In genomic region chr22:38133331-38133730, GRCh38 we compare ENCODE assay signal across 21 cellular contexts. TPM values are rescaled to one million over a fixed set of nuclear protein-coding genes. Genes with fewer than 3 reads are reported as not detected.
"Had no signal": no experiment of that assay in that cellular context is flagged by ENCODE, and none has a peak within 500 bp of the region (broad histone marks: within the 10 kb centered on the region; RNA-seq: fewer than 3 reads in every experiment).

No MANE protein-coding gene starts in this region.

- H3K9me3 ChIP-seq: esophagus squamous epithelium, gastroesophageal sphincter, thoracic aorta, transverse colon had no signal

- H3K4me1 Mint-ChIP-seq: naive B cell; nephron; stimulated activated naive B cell treated with anti-CD40 and anti-IgM and Interleukin-4, amounts not matched to agents 10 μg/mL and 1 μg/mL and 100 μg/mL, for 72 hours; stimulated activated naive CD8-positive, alpha-beta T cell treated with anti-CD3 and anti-CD28 coated beads, Interleukin-15, amount 100 ng/mL, for 72 hours had no signal

- H3K27ac Mint-ChIP-seq: naive B cell; nephron; stimulated activated naive B cell treated with anti-CD40 and anti-IgM and Interleukin-4, amounts not matched to agents 10 μg/mL and 1 μg/mL and 100 μg/mL, for 72 hours; stimulated activated naive CD8-positive, alpha-beta T cell treated with anti-CD3 and anti-CD28 coated beads, Interleukin-15, amount 100 ng/mL, for 72 hours had no signal

- H3K4me1 ChIP-seq: gastroesophageal sphincter, transverse colon had no signal

- H3K9me3 Mint-ChIP-seq: naive B cell; nephron; stimulated activated naive B cell treated with anti-CD40 and anti-IgM and Interleukin-4, amounts not matched to agents 10 μg/mL and 1 μg/mL and 100 μg/mL, for 72 hours; stimulated activated naive CD8-positive, alpha-beta T cell treated with anti-CD3 and anti-CD28 coated beads, Interleukin-15, amount 100 ng/mL, for 72 hours had no signal

- H3K4me3 ChIP-seq: esophagus squamous epithelium, gastroesophageal sphincter, lung, thoracic aorta, transverse colon had no signal

- FAIRE-seq: colon, keratinocyte, urothelium cell line had no signal

- H3K4me3 Mint-ChIP-seq: naive B cell; nephron; stimulated activated naive B cell treated with anti-CD40 and anti-IgM and Interleukin-4, amounts not matched to agents 10 μg/mL and 1 μg/mL and 100 μg/mL, for 72 hours; stimulated activated naive CD8-positive, alpha-beta T cell treated with anti-CD3 and anti-CD28 coated beads, Interleukin-15, amount 100 ng/mL, for 72 hours had no signal

- H3K27ac ChIP-seq: esophagus squamous epithelium, gastroesophageal sphincter, thoracic aorta, transverse colon had no signal

- ATAC-seq: gastroesophageal sphincter; left cardiac atrium; left ventricle myocardium superior; stimulated activated naive B cell treated with anti-CD40 and anti-IgM and Interleukin-4, amounts not matched to agents 10 μg/mL and 1 μg/mL and 100 μg/mL, for 72 hours; stimulated activated naive CD8-positive, alpha-beta T cell treated with anti-CD3 and anti-CD28 coated beads, Interleukin-15, amount 100 ng/mL, for 72 hours had no signal

- H3K27me3 Mint-ChIP-seq: naive B cell; stimulated activated naive B cell treated with anti-CD40 and anti-IgM and Interleukin-4, amounts not matched to agents 10 μg/mL and 1 μg/mL and 100 μg/mL, for 72 hours; stimulated activated naive CD8-positive, alpha-beta T cell treated with anti-CD3 and anti-CD28 coated beads, Interleukin-15, amount 100 ng/mL, for 72 hours had no signal

- DNase-seq: cerebellar nuclear complex; dermis blood vessel endothelial cell; esophagus squamous epithelium; foreskin fibroblast; glutamatergic neuron; left cardiac atrium; left ventricle myocardium superior; mesenchymal stem cell; naive B cell; stimulated activated CD4-positive, alpha-beta T cell treated with anti-CD3 and anti-CD28 coated beads, Interleukin-2, amount 100 ng/mL, for 24 hours; stimulated activated CD4-positive, alpha-beta T cell treated with anti-CD3 and anti-CD28 coated beads, Interleukin-4, amount 100 ng/mL, for 4 hours; stimulated activated naive B cell treated with anti-CD40 and anti-IgM and Interleukin-4, amounts not matched to agents 10 μg/mL and 1 μg/mL and 100 μg/mL, for 72 hours; stimulated activated naive CD8-positive, alpha-beta T cell treated with anti-CD3 and anti-CD28 coated beads, Interleukin-15, amount 100 ng/mL, for 72 hours; transverse colon had no signal

- H3K27me3 ChIP-seq: esophagus squamous epithelium, gastroesophageal sphincter, transverse colon had no signal

- H3K36me3 ChIP-seq: transverse colon had no signal

RNA-seq across cellular contexts. Expression of gene BAIAP2L2, which starts 22.8 kb away (rescaled TPM):
- total RNA-seq: dermis blood vessel endothelial cell had no signal

RNA-seq across cellular contexts. Expression of gene SLC16A8, which starts 49.3 kb away (rescaled TPM):
- total RNA-seq: dermis blood vessel endothelial cell, esophagus squamous epithelium, gastroesophageal sphincter, left ventricle myocardium superior, transverse colon had no signal
- polyA plus RNA-seq: keratinocyte had no signal
